In genomic region chr10:123573236-123574147, GRCh38 we compare ENCODE assay signal across 9 cellular contexts.
DNase-seq lines count a peak whose midpoint lies in the region; ATAC-seq and TF ChIP-seq lines count a peak whose summit lies in the region.
"Had no signal": no experiment of that assay in that cellular context is flagged by ENCODE, and none has a peak within 500 bp of the region (broad histone marks: within the 10 kb centered on the region; RNA-seq: fewer than 3 reads in every experiment).

No MANE protein-coding gene starts in this region.

- H3K27ac ChIP-seq in HEK293 (ENCODE audit: extremely low read depth, low read depth, low read length) (no peak overlapping the region), right lobe of liver (no peak overlapping the region), transverse colon (no peak overlapping the region)

- H3K36me3 ChIP-seq in HEK293 (ENCODE audit: control insufficient read depth in 2 of 2, insufficient read depth in 1 of 2, low read length in 2 of 2), result no peaks in the 10 kb centered on the region
- no peaks in the 10 kb centered on the region for H3K36me3 ChIP-seq in right lobe of liver
- no peaks in the 10 kb centered on the region for H3K36me3 ChIP-seq in transverse colon

- no peak for TF ChIP-seq EP300 in transverse colon (IDR thresholded peaks at IDR 0.05; ENCODE audit: low read depth)

- TF ChIP-seq CTCF in HEK293 (tag by site-specific recombination; IDR thresholded peaks at IDR 0.05) (peak; percentile 71), astrocyte of the cerebellum (IDR thresholded peaks at IDR 0.05; ENCODE audit: low read depth, low read length, missing control alignments) (peak; percentile 50), right lobe of liver (IDR thresholded peaks at IDR 0.05) (peak; percentile 36 to 81 (median 72)), transverse colon (IDR thresholded peaks at IDR 0.05) (peak; percentile 32 to 65 (median 57))

- POLR2A ChIA-PET in HEK293 (lab: Yijun Ruan, JAX), result interaction anchor here (1.3 kb wide), 1 partner anchor 419 kb away, joined by 3 read pairs; the partner anchor contains the start of gene BUB3

- WGBS in right lobe of liver (ENCODE audit: insufficient coverage, low coverage, low lambda C conversion rate, missing lambda C conversion rate), result 24% methylated on average over 8 of the region's 9 CpGs
- 15% methylated on average over 9 of the region's 9 CpGs; no CpG with 5 or more reads in 1 of the 2 donors for WGBS in transverse colon (ENCODE audit: low coverage in 1 of 2), 2 donors

- H3K9me3 ChIP-seq in HEK293 (ENCODE audit: control insufficient read depth, insufficient read depth, low read depth, low read length), result no peaks in the 10 kb centered on the region
- H3K9me3 ChIP-seq in right lobe of liver, result no peaks in the 10 kb centered on the region
- no peaks in the 10 kb centered on the region for H3K9me3 ChIP-seq in transverse colon

- H3K27me3 ChIP-seq in right lobe of liver (no peaks in the 10 kb centered on the region), transverse colon (peaks cover 56% of the 10 kb centered on the region)

- CTCF ChIA-PET in HEK293 (lab: Yijun Ruan, JAX), result interaction anchor here (0.5 to 3.4 kb wide), 38 partner anchors 8 to 1875 kb away, joined by 3 to 27 read pairs (median 3); no protein-coding TSS in a partner anchor

- DNase-seq in Caki2 (ENCODE audit: low read depth), result peak; percentile 10
- peak; percentile 39 for DNase-seq in OCI-M1 (lab: John Stamatoyannopoulos, UW)
- DNase-seq in astrocyte of the cerebellum (ENCODE audit: low read depth), result no peak
- DNase-seq in right lobe of liver, result peak; percentile 73 to 76 (median 75)
- peak; percentile 59 for DNase-seq in transverse colon
- DNase-seq in OCI-M2 (lab: John Stamatoyannopoulos, UW; ENCODE audit: unreplicated experiment), result no peak
- DNase-seq: IMR-90 had no signal

- H3K4me3 ChIP-seq in HEK293 (ENCODE audit: low read depth, low read length) (no peak overlapping the region), astrocyte of the cerebellum (ENCODE audit: low read depth, low read length) (no peak overlapping the region), right lobe of liver (no peak overlapping the region), transverse colon (no peak overlapping the region)

- intact Hi-C loops in right lobe of liver (cut with DNase I), result no loop called here
- intact Hi-C loops in transverse colon (cut with DNase I; ENCODE audit: low total_unique reads), result no loop called here

- in situ Hi-C loops in Caki2 (cut with HindIII; ENCODE audit: low pct_unique_long_range_greater_than_20kb, low sequenced_read_pairs), result no loop called here
- in situ Hi-C loops in astrocyte of the cerebellum (cut with HindIII; ENCODE audit: low sequenced_read_pairs), result no loop called here
- in situ Hi-C loops in transverse colon (cut with MboI; ENCODE audit: low pct_ligation_motif_present in 1 of 4, low pct_unique_long_range_greater_than_20kb in 1 of 4, low sequenced_read_pairs in 3 of 4), result loop anchor here in 2 of 4 donors (25.0 kb wide), 2 partner anchors 436 to 536 kb away; partner anchors contain the start of genes HMX2 (in 1 of the 2) and HMX3 (in 1 of the 2)

- TF ChIP-seq POLR2A in right lobe of liver (IDR thresholded peaks at IDR 0.05), result no peak
- TF ChIP-seq POLR2A in transverse colon (IDR thresholded peaks at IDR 0.05), result no peak

- H3K4me1 ChIP-seq in HEK293 (ENCODE audit: control insufficient read depth, insufficient read depth, low read length), result 0 out of 2 replicates have a peak, but pooled peaks cover 2% of the 10 kb centered on the region
- no peaks in the 10 kb centered on the region for H3K4me1 ChIP-seq in right lobe of liver
- no peaks in the 10 kb centered on the region for H3K4me1 ChIP-seq in transverse colon

- ATAC-seq in right lobe of liver, result peak; percentile 86 to 96 (median 90)
- ATAC-seq in GM21825 (IDR thresholded peaks at IDR 0.05; ENCODE audit: unreplicated experiment), result no peak

TF ChIP-seq in HEK293, 187 proteins besides CTCF, POLR2A, EP300 and RAD21 (continues in another document):
- TF ChIP-seq ZNF19 (tag by site-specific recombination; IDR thresholded peaks at IDR 0.05; ENCODE audit: low read depth) (no peak), SP2 (tag by site-specific recombination; IDR thresholded peaks at IDR 0.05) (no peak), SCRT2 (tag by site-specific recombination; IDR thresholded peaks at IDR 0.05) (no peak), HIC1 (tag by site-specific recombination; IDR thresholded peaks at IDR 0.05) (0 out of 2 replicates have a peak, but pooled peaks have one; percentile 23), SP3 (tag by site-specific recombination; IDR thresholded peaks at IDR 0.05) (0 out of 2 replicates have a peak, but pooled peaks have one; percentile 22), GLIS2 (tag by site-specific recombination; IDR thresholded peaks at IDR 0.05) (peak; percentile 45; the same call in 1 of the 2 replicates), ZSCAN4 (tag by site-specific recombination; IDR thresholded peaks at IDR 0.05) (no peak), ZNF654 (tag by site-specific recombination; IDR thresholded peaks at IDR 0.05; ENCODE audit: low read depth) (peak; percentile 60), ZNF660 (tag by site-specific recombination; IDR thresholded peaks at IDR 0.05) (peak; percentile 55; the same call in 1 of the 2 replicates), ZNF600 (tag by site-specific recombination; IDR thresholded peaks at IDR 0.05) (peak; percentile 38; the same call in 1 of the 2 replicates), ZBTB1 (tag by site-specific recombination; IDR thresholded peaks at IDR 0.05) (no peak), ZNF362 (tag by site-specific recombination; IDR thresholded peaks at IDR 0.05) (no peak), ZFP69B (tag by site-specific recombination; IDR thresholded peaks at IDR 0.05) (no peak), ZNF488 (tag by site-specific recombination; IDR thresholded peaks at IDR 0.05) (no peak), ZNF26 (tag by site-specific recombination; IDR thresholded peaks at IDR 0.05) (no peak), ZBTB8A (tag by site-specific recombination; IDR thresholded peaks at IDR 0.05) (0 out of 2 replicates have a peak, but pooled peaks have one; percentile 14), KLF8 (tag by site-specific recombination; IDR thresholded peaks at IDR 0.05) (peak; percentile 54; the same call in 1 of the 2 replicates), ZNF548 (tag by site-specific recombination; IDR thresholded peaks at IDR 0.05) (no peak)

Comparison
In these comparisons a context has a peak if more than half of its experiments do, and no peak if none do; other contexts are left out.
1. DNase-seq: peak in Caki2 (single experiment), OCI-M1 (single experiment), right lobe of liver (3 of 3) and transverse colon (single experiment); none in astrocyte of the cerebellum (single experiment) and OCI-M2 (single experiment).
2. Peak in every context shown above with its lines, with median percentiles within 50 percentile points of each other: CTCF ChIP-seq.